In the genomic region with DNA sequence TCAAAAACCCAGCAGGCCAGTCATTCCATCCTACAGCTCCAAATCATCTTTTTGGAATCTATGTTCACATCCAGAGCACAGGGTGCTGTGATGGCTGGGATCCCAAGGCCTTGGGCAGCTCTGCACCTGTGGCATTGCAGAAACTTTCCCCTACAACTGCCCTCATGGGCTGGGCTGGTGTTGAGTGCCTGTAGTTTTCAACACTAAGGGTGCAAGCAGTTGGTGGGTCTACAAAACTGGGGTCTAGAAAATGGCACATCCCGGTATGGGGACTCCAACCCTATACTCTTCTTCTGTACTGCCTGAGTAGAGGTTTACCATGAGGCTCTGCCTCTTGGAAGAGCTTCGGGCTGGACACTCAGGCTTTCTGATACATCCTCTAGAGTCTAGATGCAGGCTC, we compare ENCODE assay signal across 19 cellular contexts.
"Had no signal": no experiment of that assay in that cellular context is flagged by ENCODE, and none has a peak within 500 bp of the region (broad histone marks: within the 10 kb centered on the region; RNA-seq: fewer than 3 reads in every experiment).

No MANE protein-coding gene starts in this region.

- H3K27ac ChIP-seq: coronary artery, dorsolateral prefrontal cortex, esophagus squamous epithelium, gastrocnemius medialis, heart right ventricle, left lung, lower lobe of right lung had no signal

- H3K9me3 ChIP-seq: esophagus squamous epithelium, gastrocnemius medialis, heart right ventricle, left lung, lower lobe of right lung, mucosa of descending colon had no signal

- ATAC-seq: gastrocnemius medialis, heart right ventricle, left cardiac atrium, left lung, left ventricle myocardium superior, lower lobe of right lung, mucosa of descending colon had no signal

- H3K27me3 ChIP-seq: esophagus squamous epithelium, gastrocnemius medialis, left lung had no signal

- H3K4me3 ChIP-seq: coronary artery, dorsolateral prefrontal cortex, esophagus squamous epithelium, gastrocnemius medialis, heart right ventricle, left lung, lower lobe of right lung, mucosa of descending colon had no signal

- H3K36me3 ChIP-seq: esophagus squamous epithelium, gastrocnemius medialis, heart right ventricle, left lung, lower lobe of right lung had no signal

- DNase-seq: dermis blood vessel endothelial cell; dorsolateral prefrontal cortex; effector CD4-positive, alpha-beta T cell; effector memory CD4-positive, alpha-beta T cell; esophagus squamous epithelium; foreskin fibroblast; foreskin melanocyte; gastrocnemius medialis; glutamatergic neuron; heart right ventricle; hippocampal formation; immature natural killer cell; left cardiac atrium; left lung; left ventricle myocardium superior; lower lobe of right lung; mesenchymal stem cell; mucosa of descending colon had no signal

- H3K4me1 ChIP-seq: esophagus squamous epithelium, gastrocnemius medialis, heart right ventricle, left lung, lower lobe of right lung had no signal
